Comparison of ENCODE assay signal across 8 cellular contexts in the genomic region with DNA sequence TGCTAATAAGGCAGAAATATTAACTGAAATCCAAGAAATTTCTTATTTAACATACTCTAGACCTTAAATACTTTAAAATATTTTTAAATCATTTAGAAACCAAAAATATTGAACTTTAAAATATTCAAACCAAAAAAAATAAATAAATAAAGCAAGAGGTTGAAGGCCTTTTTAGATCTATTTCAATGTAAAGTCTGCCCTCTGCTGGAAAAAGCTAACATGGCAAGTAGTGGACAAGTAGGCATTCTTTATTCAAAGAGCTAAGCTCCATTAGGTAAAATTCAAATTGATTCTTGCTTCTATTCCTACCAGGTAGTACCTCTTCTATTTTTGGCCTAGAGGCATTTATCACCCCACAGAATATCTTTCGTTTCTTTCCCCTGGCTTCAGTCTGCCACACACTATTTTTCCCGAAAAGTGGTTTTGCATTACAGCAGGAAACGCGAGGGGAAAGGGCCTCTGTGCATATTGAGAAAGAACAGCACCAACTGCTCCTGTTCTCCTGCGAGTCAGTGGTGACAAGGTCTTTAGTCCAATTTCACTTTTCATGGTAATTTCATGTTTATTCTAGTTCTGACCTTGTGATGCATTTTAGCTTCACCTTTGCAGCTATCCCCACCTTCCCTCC. TPM values are rescaled to one million over a fixed set of nuclear protein-coding genes. Genes with fewer than 3 reads are reported as not detected.
DNase-seq lines count a peak whose midpoint lies in the region; ATAC-seq and TF ChIP-seq lines count a peak whose summit lies in the region.

No MANE protein-coding gene starts in this region.

- H3K27me3 ChIP-seq in osteoblast (ENCODE audit: insufficient read depth, low read length): no peaks in the 10 kb centered on the region

- TF ChIP-seq CTCF in GM13976 (IDR thresholded peaks at IDR 0.05; ENCODE audit: borderline replicate concordance, control extremely low read depth, extremely low read depth, insufficient read depth, missing control alignments) (peak; percentile 50), fibroblast of mammary gland (conservative IDR thresholded peaks at IDR 0.05; ENCODE audit: control insufficient read depth, insufficient read depth, low read depth, low read length) (peak; percentile 86), osteoblast (IDR thresholded peaks at IDR 0.05; ENCODE audit: extremely low read depth, low read depth, low read length) (peak; percentile 82)

- H4K20me1 ChIP-seq in osteoblast (ENCODE audit: insufficient read depth, low read length): no peaks in the 10 kb centered on the region

- no peaks in the 10 kb centered on the region for H3K36me3 ChIP-seq in osteoblast (ENCODE audit: insufficient read depth, low read length)

- no peaks in the 10 kb centered on the region for H3K9me3 ChIP-seq in osteoblast (ENCODE audit: low read depth, low read length)

- H3K27ac ChIP-seq in osteoblast (ENCODE audit: low read depth, low read length): no peak overlapping the region

- ATAC-seq in HG03066 (IDR thresholded peaks at IDR 0.05; ENCODE audit: low read depth, unreplicated experiment) (peak; percentile 52), HG03039 (IDR thresholded peaks at IDR 0.05; ENCODE audit: unreplicated experiment) (no peak)

- H3K4me3 ChIP-seq in fibroblast of mammary gland (ENCODE audit: control insufficient read depth, low read depth, low read length) (no peak overlapping the region), osteoblast (ENCODE audit: insufficient read depth, low read length) (no peak overlapping the region)

- H3K4me1 ChIP-seq in osteoblast (ENCODE audit: insufficient read depth, low read length): peaks cover 21% of the 10 kb centered on the region

- in situ Hi-C loops in GM13976 (cut with MboI; ENCODE audit: low sequenced_read_pairs, unreplicated experiment): loop anchor here (5.0 kb wide), 1 partner anchor 81 kb away; no protein-coding TSS in a partner anchor

- H3K79me2 ChIP-seq in osteoblast (ENCODE audit: insufficient read depth, low read length): no peaks in the 10 kb centered on the region

- no peak overlapping the region for H2AFZ ChIP-seq in osteoblast (ENCODE audit: low read length)

- no peak overlapping the region for H3K4me2 ChIP-seq in osteoblast (ENCODE audit: insufficient read depth, low read length)

- DNase-seq in AML-193 (lab: John Stamatoyannopoulos, UW) (peak; percentile 57 to 64), GM13976 (ENCODE audit: low spot score) (no peak), NCI-H2227 treated with DMSO at 0.1 percent for 48 hours (lab: John Stamatoyannopoulos, UW) (peak; percentile 94), fibroblast of mammary gland (ENCODE audit: low read depth) (peak; percentile 84), osteoblast (ENCODE audit: insufficient read length, low spot score, missing footprints) (no peak)
- peak; percentile 44 to 70 for DNase-seq in activated CD4-positive, alpha-beta T cell treated with anti-CD3 and anti-CD28 coated beads for 4 hours

RNA-seq across cellular contexts. Expression of a gene that starts 20.4 kb away (rescaled TPM):
- total RNA-seq in osteoblast: 7.2 and 9.1 TPM in 2 replicates

RNA-seq across cellular contexts. Expression of a gene that starts 45.9 kb away (rescaled TPM):
- total RNA-seq in osteoblast: 3.3 and 3.8 TPM in 2 replicates

RNA-seq across cellular contexts. Expression of a gene that starts 54.8 kb away (rescaled TPM):
- 464 and 582 TPM in 2 replicates for total RNA-seq in osteoblast

Comparison
In these comparisons a context has a peak if more than half of its experiments do, and no peak if none do; other contexts are left out.
1. DNase-seq: peak in AML-193 (2 of 2), NCI-H2227 treated with DMSO at 0.1 percent for 48 hours (single experiment), activated CD4-positive, alpha-beta T cell treated with anti-CD3 and anti-CD28 coated beads for 4 hours (2 of 2) and fibroblast of mammary gland (single experiment); none in GM13976 (single experiment) and osteoblast (single experiment).
2. Peak in every context shown above with its lines, with median percentiles within 50 percentile points of each other: CTCF ChIP-seq.